Comparison of ENCODE assay signal across 14 cellular contexts in the genomic region with DNA sequence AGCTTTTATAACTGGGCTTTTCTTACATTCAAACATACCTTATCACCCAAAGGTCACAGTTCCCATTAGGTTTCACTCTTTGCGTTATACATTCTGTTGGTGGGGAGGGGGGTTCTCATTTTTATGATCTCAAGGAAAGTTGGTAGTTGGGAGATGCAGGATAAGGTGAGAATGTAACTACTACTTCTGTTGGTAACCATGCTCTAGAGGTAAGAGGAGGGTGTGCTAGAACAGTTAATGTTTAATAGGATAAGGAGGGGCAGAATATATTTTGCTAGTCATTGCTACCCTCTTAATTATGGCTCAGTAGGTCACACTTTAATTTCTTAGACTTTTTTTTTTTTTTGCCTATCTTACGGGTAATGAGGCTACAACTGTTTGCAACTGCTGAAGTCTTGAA. TPM values are rescaled to one million over a fixed set of nuclear protein-coding genes. Genes with fewer than 3 reads are reported as not detected.
A peak's percentile ranks its signal among the peaks of the same experiment; 100 is the strongest.
DNase-seq lines count a peak whose midpoint lies in the region; ATAC-seq, FAIRE-seq and TF ChIP-seq lines count a peak whose summit lies in the region.
"Had no signal": no experiment of that assay in that cellular context is flagged by ENCODE, and none has a peak within 500 bp of the region (broad histone marks: within the 10 kb centered on the region; RNA-seq: fewer than 3 reads in every experiment).

No MANE protein-coding gene starts in this region.

- no peak overlapping the region for H3K9ac ChIP-seq in mammary epithelial cell (ENCODE audit: insufficient read depth, low read length)

- H3K4me1 Mint-ChIP-seq in IgD-negative memory B cell: peaks cover 46 to 59% (median 47%) of the 10 kb centered on the region in 3 donors

- peak overlapping the region in 1 of 4 donors; percentile 23 for H3K4me3 Mint-ChIP-seq in IgD-negative memory B cell

- no peaks in the 10 kb centered on the region for H3K36me3 Mint-ChIP-seq in IgD-negative memory B cell

- no peak for TF ChIP-seq CTCF in C4-2B (conservative IDR thresholded peaks at IDR 0.05)
- TF ChIP-seq CTCF in mammary epithelial cell (conservative IDR thresholded peaks at IDR 0.05 in 1 of 2, IDR thresholded peaks at IDR 0.05 in 1 of 2; ENCODE audit: extremely low read depth in 1 of 2, insufficient read depth in 1 of 2, low read depth in 1 of 2, low read length in 2 of 2): no peak

- no peak for TF ChIP-seq POLR2A in H54 (IDR thresholded peaks at IDR 0.05; ENCODE audit: low read depth, low read length)

- no peak for FAIRE-seq in H54 (lab: Jason Lieb, UNC)

- BruUV-seq in mammary epithelial cell (replicated peaks; lab: Mats Ljungman, UMichigan): no TSS peak

- peak overlapping the region; percentile 13 for H3K4me2 ChIP-seq in mammary epithelial cell (ENCODE audit: insufficient read depth, low read depth, low read length)

- intact Hi-C loops in mammary epithelial cell (cut with micrococcal nuclease): no loop called here
- intact Hi-C loops in Right ventricle myocardium inferior (cut with DNase I): no loop called here

- dilution Hi-C loops in mammary epithelial cell (cut with HindIII; ENCODE audit: low sequenced_read_pairs): no loop called here

- H3K27me3 Mint-ChIP-seq in IgD-negative memory B cell: no peaks in the 10 kb centered on the region

- ATAC-seq in GM21423 (IDR thresholded peaks at IDR 0.05; ENCODE audit: unreplicated experiment) (no peak), Right ventricle myocardium inferior (no peak), HG03439 (IDR thresholded peaks at IDR 0.05; ENCODE audit: unreplicated experiment) (no peak)

- peaks cover 28% of the 10 kb centered on the region for H3K4me1 ChIP-seq in mammary epithelial cell (ENCODE audit: insufficient read depth, low read length)
- peaks cover 0 to 36% of the 10 kb centered on the region in 2 donors for H3K4me1 ChIP-seq in muscle layer of duodenum (ENCODE audit: control insufficient read depth in 1 of 2, insufficient read depth in 2 of 2, low read length in 2 of 2)

- DNase-seq in mammary epithelial cell (no peak), H54 (ENCODE audit: insufficient read length, low spot score) (no peak), Right ventricle myocardium inferior (ENCODE audit: missing footprints) (no peak)
- DNase-seq: esophagus squamous epithelium; mesenchymal stem cell; NCI-H2081 treated with DMSO at 0.1 percent for 48 hours; stimulated activated CD4-positive, alpha-beta T cell treated with anti-CD3 and anti-CD28 coated beads, Interleukin-4, amount 100 ng/mL, for 4 hours; WERI-Rb-1 had no signal

- peak overlapping the region; percentile 38; the same call in 1 of the 2 replicates for H3K27ac ChIP-seq in C4-2B
- H3K27ac ChIP-seq in mammary epithelial cell (ENCODE audit: insufficient read depth, low read depth, low read length): no peak overlapping the region
- peak overlapping the region; percentile 64 for H3K27ac ChIP-seq in muscle layer of duodenum (ENCODE audit: low read length)
- H3K27ac ChIP-seq: SK-N-MC, WERI-Rb-1 had no signal

- peak overlapping the region; percentile 3 to 75 (median 33) for H3K27ac Mint-ChIP-seq in IgD-negative memory B cell

- H2AFZ ChIP-seq in mammary epithelial cell (ENCODE audit: low read depth, low read length): no peak overlapping the region

- H3K4me3 ChIP-seq in mammary epithelial cell (replicated peaks in 1 of 3; ENCODE audit: insufficient read depth in 1 of 3, low read depth in 2 of 3, low read length in 3 of 3) (no peak overlapping the region), muscle layer of duodenum (ENCODE audit: low read depth in 1 of 2, low read length in 2 of 2) (no peak overlapping the region)
- H3K4me3 ChIP-seq: esophagus squamous epithelium, SK-N-MC had no signal

- WGBS in mammary epithelial cell (ENCODE audit: low coverage, missing lambda C conversion rate): 100% methylated on average over 2 of the region's 2 CpGs

- H3K36me3 ChIP-seq in mammary epithelial cell (ENCODE audit: insufficient read depth, low read length) (peaks cover 34% of the 10 kb centered on the region), muscle layer of duodenum (ENCODE audit: control insufficient read depth in 1 of 2, insufficient read depth in 2 of 2, low read length in 2 of 2) (peaks cover 24 to 25% of the 10 kb centered on the region in 2 donors)

- peaks cover 54% of the 10 kb centered on the region for H4K20me1 ChIP-seq in mammary epithelial cell (ENCODE audit: insufficient read depth, low read length)

- CTCF ChIA-PET in mammary epithelial cell (lab: Charles Lee; ENCODE audit: low non-redundant PET): no interaction called here

- H3K79me2 ChIP-seq in mammary epithelial cell (ENCODE audit: insufficient read depth, low read length): peaks cover 100% of the 10 kb centered on the region

- in situ Hi-C loops in mammary epithelial cell (cut with MboI; ENCODE audit: low sequenced_read_pairs in 2 of 2): no loop called here

- H3K9me3 ChIP-seq in mammary epithelial cell (replicated peaks; ENCODE audit: insufficient read depth, low read length) (no peaks in the 10 kb centered on the region), muscle layer of duodenum (ENCODE audit: control insufficient read depth in 1 of 2, low read length in 2 of 2) (no peaks in the 10 kb centered on the region)
- H3K9me3 ChIP-seq: esophagus squamous epithelium had no signal

- no peaks in the 10 kb centered on the region for H3K9me3 Mint-ChIP-seq in IgD-negative memory B cell

- H3K27me3 ChIP-seq in mammary epithelial cell (ENCODE audit: insufficient read depth, low read length) (no peaks in the 10 kb centered on the region), muscle layer of duodenum (ENCODE audit: low read depth, low read length) (no peaks in the 10 kb centered on the region)
- H3K27me3 ChIP-seq: esophagus squamous epithelium had no signal

RNA-seq across cellular contexts. Expression of a gene that starts 10.7 kb away (rescaled TPM):
- polyA plus RNA-seq in IgD-negative memory B cell (116 TPM), mammary epithelial cell (1,097 TPM)
- total RNA-seq in mammary epithelial cell (100 to 1,000 TPM; 442 to 862 TPM), Right ventricle myocardium inferior (856 TPM)
- polyA minus RNA-seq in mammary epithelial cell: 959 TPM

RNA-seq across cellular contexts. Expression of a gene that starts 34.7 kb away (rescaled TPM):
- 64.6 TPM for polyA plus RNA-seq in IgD-negative memory B cell
- 10 to 100 TPM; 17.5 to 45.1 TPM for total RNA-seq in mammary epithelial cell
- 55.0 TPM for polyA plus RNA-seq in mammary epithelial cell
- polyA minus RNA-seq in mammary epithelial cell: 13.2 TPM
- total RNA-seq in Right ventricle myocardium inferior: 20.1 TPM

RNA-seq across cellular contexts. Expression of a gene that starts 47.1 kb away (rescaled TPM):
- polyA plus RNA-seq in IgD-negative memory B cell: not detected
- 1 to 10 TPM in 1 of 2 donors, not detected in 1; 2.5 TPM for total RNA-seq in mammary epithelial cell
- 0.10 TPM for polyA plus RNA-seq in mammary epithelial cell
- polyA minus RNA-seq in mammary epithelial cell: not detected
- not detected for total RNA-seq in Right ventricle myocardium inferior
